In the genomic region with DNA sequence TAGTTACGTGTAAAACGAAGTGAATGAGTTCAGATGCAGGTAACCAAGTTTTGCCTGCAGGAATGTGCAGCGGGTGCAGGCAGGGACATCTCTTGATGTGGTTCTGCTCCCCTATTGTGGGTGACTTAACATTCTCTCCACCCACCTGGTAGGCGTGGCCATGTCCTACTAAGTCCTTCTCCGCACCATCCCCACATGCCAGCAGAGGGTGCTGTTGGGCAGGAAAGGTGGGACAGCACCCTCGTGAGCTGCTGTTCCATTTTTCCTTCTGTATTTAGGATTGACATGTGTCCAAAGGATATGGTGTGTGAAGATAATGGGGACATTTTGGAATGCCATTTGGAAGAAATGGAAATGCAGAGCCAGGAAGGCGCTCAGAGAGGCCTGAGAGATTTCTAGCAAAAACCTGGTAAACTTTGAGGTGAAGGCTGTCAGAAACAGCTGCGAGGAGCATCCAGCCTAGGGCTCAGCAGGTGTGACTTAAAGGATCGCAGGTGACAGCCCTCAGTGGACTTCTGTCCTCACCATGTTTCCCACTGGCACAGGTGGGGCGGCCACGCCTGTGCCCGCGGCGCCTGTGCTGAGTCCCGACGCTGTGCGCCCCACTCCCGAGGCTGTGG, we compare ENCODE assay signal across 8 cellular contexts. TPM values are rescaled to one million over a fixed set of nuclear protein-coding genes. Genes with fewer than 3 reads are reported as not detected.
A peak's percentile ranks its signal among the peaks of the same experiment; 100 is the strongest.
DNase-seq lines count a peak whose midpoint lies in the region; ATAC-seq and TF ChIP-seq lines count a peak whose summit lies in the region.

No MANE protein-coding gene starts in this region.

- intact Hi-C loops in left ventricle myocardium superior (cut with micrococcal nuclease): no loop called here
- intact Hi-C loops in posterior vena cava (cut with DNase I): loop anchor here in 1 of 2 donors (10.0 kb wide), 1 partner anchor 82 kb away; no protein-coding TSS in a partner anchor

- peaks cover 10 to 20% (median 15%) of the 10 kb centered on the region in 4 donors for H3K4me1 ChIP-seq in upper lobe of left lung

- peak in 1 of 4 donors; percentile 10 for TF ChIP-seq POLR2A in upper lobe of left lung (IDR thresholded peaks at IDR 0.05)

- peaks cover 0 to under 1% (median 0%) of the 10 kb centered on the region in 3 donors for H3K9me3 Mint-ChIP-seq in T-cell

- peaks cover 8 to 11% (median 10%) of the 10 kb centered on the region in 3 donors for H3K4me1 Mint-ChIP-seq in T-cell

- peaks cover 0 to 2% (median 0%) of the 10 kb centered on the region in 4 donors for H3K27me3 ChIP-seq in upper lobe of left lung

- ATAC-seq in HG02840 (IDR thresholded peaks at IDR 0.05; ENCODE audit: low FRiP score, unreplicated experiment) (peak; percentile 97), T-cell (replicated peaks in 1 of 4) (peak; percentile 94 to 98 (median 96)), left ventricle myocardium superior (peak; percentile 97), upper lobe of left lung (ENCODE audit: low FRiP score in 2 of 2) (peak; percentile 96 to 97)

- TF ChIP-seq CTCF in GM12875 (IDR thresholded peaks at IDR 0.05; ENCODE audit: borderline replicate concordance, insufficient read depth, low read depth, low read length) (peak; percentile 89), upper lobe of left lung (IDR thresholded peaks at IDR 0.05) (peak; percentile 85 to 95 (median 94))

- CTCF ChIA-PET in T-cell (lab: Charles Lee): interaction anchor here (0.6 to 1.6 kb wide), 7 partner anchors 35 to 451 kb away, joined by 3 to 15 read pairs (median 3); no protein-coding TSS in a partner anchor

- POLR2A ChIA-PET in T-cell (lab: Charles Lee): no interaction called here

- H3K4me3 Mint-ChIP-seq in T-cell: peak overlapping the region; percentile 80 to 90 (median 89)

- peak overlapping the region; percentile 74 to 87 (median 80) for H3K27ac ChIP-seq in upper lobe of left lung

- peak; percentile 91 for DNase-seq in NCI-H1417 treated with DMSO at 0.1 percent for 48 hours (lab: John Stamatoyannopoulos, UW)
- DNase-seq in T-cell: peak; percentile 83 to 98 (median 94)
- peak; percentile 30 to 96 (median 85) for DNase-seq in amygdala (lab: John Stamatoyannopoulos, UW)
- DNase-seq in left ventricle myocardium superior: peak; percentile 97
- peak; percentile 98 for DNase-seq in posterior vena cava (ENCODE audit: low spot score)
- peak in 1 of 2 donors; percentile 96 for DNase-seq in upper lobe of left lung

- H3K27me3 Mint-ChIP-seq in T-cell: peaks cover 23 to 27% of the 10 kb centered on the region in 2 donors

- no peak overlapping the region for H3K27ac Mint-ChIP-seq in T-cell

- H3K4me3 ChIP-seq in GM12875 (ENCODE audit: low read depth, low read length) (no peak overlapping the region), upper lobe of left lung (peak overlapping the region; percentile 9 to 68 (median 50))

- no peaks in the 10 kb centered on the region for H3K9me3 ChIP-seq in upper lobe of left lung

- TF ChIP-seq EP300 in upper lobe of left lung (IDR thresholded peaks at IDR 0.05): no peak

- no peaks in the 10 kb centered on the region for H3K36me3 ChIP-seq in upper lobe of left lung

- H3K36me3 Mint-ChIP-seq in T-cell: no peaks in the 10 kb centered on the region

- WGBS in upper lobe of left lung, 2 donors: 1 to 2% methylated on average over 7 to 10 of the region's 18 CpGs

RNA-seq across cellular contexts. Expression of gene MCF2L, which starts 26.2 kb away (rescaled TPM):
- total RNA-seq in T-cell (10 to 100 TPM; 18.2 to 30.0 (median 24.7) TPM), left ventricle myocardium superior (49.5 TPM), posterior vena cava (10 to 100 TPM; 28.6 to 33.1 TPM), upper lobe of left lung (10 to 100 TPM; 14.3 to 99.5 (median 53.1) TPM)
